Comparison of ENCODE assay signal across 25 cellular contexts in genomic region chr21:38083534-38083933, GRCh38.
DNase-seq lines count a peak whose midpoint lies in the region; ATAC-seq and TF ChIP-seq lines count a peak whose summit lies in the region.
"Had no signal": no experiment of that assay in that cellular context is flagged by ENCODE, and none has a peak within 500 bp of the region (broad histone marks: within the 10 kb centered on the region; RNA-seq: fewer than 3 reads in every experiment).

No MANE protein-coding gene starts in this region.

- H4K8ac ChIP-seq in H9 (replicated peaks; ENCODE audit: insufficient read length, low read depth, low read length): no peak overlapping the region

- no peak overlapping the region for H3K4ac ChIP-seq in H9 (ENCODE audit: low read depth, low read length)

- no peak for TF ChIP-seq CTCF in mammary epithelial cell (conservative IDR thresholded peaks at IDR 0.05 in 1 of 2, IDR thresholded peaks at IDR 0.05 in 1 of 2; ENCODE audit: extremely low read depth in 1 of 2, insufficient read depth in 1 of 2, low read depth in 1 of 2, low read length in 2 of 2)
- TF ChIP-seq CTCF in A673 (conservative IDR thresholded peaks at IDR 0.05; ENCODE audit: low read depth, low read length): no peak
- no peak for TF ChIP-seq CTCF in H9 (conservative IDR thresholded peaks at IDR 0.05)

- no peaks in the 10 kb centered on the region for H3K27me3 Mint-ChIP-seq in activated CD4-positive, alpha-beta T cell treated with anti-CD3 and anti-CD28 coated beads, Interleukin-2, amount 10 ng/mL, durations not matched to agents 24 days and 14 days
- H3K27me3 Mint-ChIP-seq in H9 (ENCODE audit: low read depth): no peaks in the 10 kb centered on the region; the same call in 1 of the 2 replicates
- H3K27me3 Mint-ChIP-seq in naive thymus-derived CD8-positive, alpha-beta T cell: peaks cover 0 to 12% (median 1%) of the 10 kb centered on the region in 5 donors
- H3K27me3 Mint-ChIP-seq: B cell had no signal

- no peaks in the 10 kb centered on the region for H3K79me1 ChIP-seq in H9 (ENCODE audit: insufficient read depth, low read depth, low read length, poor library complexity, severe bottlenecking)

- H3K23ac ChIP-seq in H9 (ENCODE audit: insufficient read length, low read depth, low read length): no peak overlapping the region

- H3K79me2 ChIP-seq in mammary epithelial cell (ENCODE audit: insufficient read depth, low read length) (no peaks in the 10 kb centered on the region), H9 (ENCODE audit: insufficient read depth, low read length) (no peaks in the 10 kb centered on the region)

- H4K20me1 ChIP-seq in mammary epithelial cell (ENCODE audit: insufficient read depth, low read length): no peaks in the 10 kb centered on the region
- no peaks in the 10 kb centered on the region for H4K20me1 ChIP-seq in H9 (ENCODE audit: control insufficient read depth, insufficient read depth, insufficient read length)

- H3K27ac ChIP-seq in mammary epithelial cell (ENCODE audit: insufficient read depth, low read depth, low read length) (no peak overlapping the region), skeletal muscle tissue (ENCODE audit: low read depth, low read length) (peak overlapping the region; percentile 45), A673 (ENCODE audit: low read depth, low read length, poor library complexity, severe bottlenecking) (no peak overlapping the region), H9 (ENCODE audit: insufficient read length, low read depth, low read length) (no peak overlapping the region)
- H3K27ac ChIP-seq: GM23248, HL-60, PC-9, RWPE1 had no signal

- POLR2A ChIA-PET in A673 (lab: Charles Lee; ENCODE audit: low non-redundant PET): no interaction called here
- POLR2A ChIA-PET in naive thymus-derived CD8-positive, alpha-beta T cell (lab: Charles Lee): no interaction called here

- no peak overlapping the region for H3K56ac ChIP-seq in H9 (ENCODE audit: insufficient read length, low read depth, low read length)

- no peak overlapping the region for H3K14ac ChIP-seq in H9 (ENCODE audit: insufficient read depth, low read length)

- H2BK15ac ChIP-seq in H9 (ENCODE audit: low read depth, low read length): no peak overlapping the region

- H3K4me1 Mint-ChIP-seq in activated CD4-positive, alpha-beta T cell treated with anti-CD3 and anti-CD28 coated beads, Interleukin-2, amount 10 ng/mL, durations not matched to agents 24 days and 14 days: no peaks in the 10 kb centered on the region
- H3K4me1 Mint-ChIP-seq in H9: no peaks in the 10 kb centered on the region
- H3K4me1 Mint-ChIP-seq in naive thymus-derived CD8-positive, alpha-beta T cell: no peaks in the 10 kb centered on the region
- H3K4me1 Mint-ChIP-seq: B cell, CD14-positive monocyte had no signal

- H2AFZ ChIP-seq in mammary epithelial cell (ENCODE audit: low read depth, low read length) (no peak overlapping the region), H9 (ENCODE audit: low read length) (no peak overlapping the region)
- H2AFZ ChIP-seq: GM23248, PC-9 had no signal

- dilution Hi-C loops in mammary epithelial cell (cut with HindIII; ENCODE audit: low sequenced_read_pairs): no loop called here

- H2BK120ac ChIP-seq in H9 (ENCODE audit: low read depth, low read length, poor library complexity, severe bottlenecking): no peak overlapping the region

- BruUV-seq in mammary epithelial cell (replicated peaks; lab: Mats Ljungman, UMichigan) (no TSS peak), A673 (replicated peaks; lab: Mats Ljungman, UMichigan) (no TSS peak)

- H2BK12ac ChIP-seq in H9 (ENCODE audit: insufficient read length, low read depth, low read length): no peak overlapping the region

- H3K4me3 Mint-ChIP-seq in activated CD4-positive, alpha-beta T cell treated with anti-CD3 and anti-CD28 coated beads, Interleukin-2, amount 10 ng/mL, durations not matched to agents 24 days and 14 days: no peak overlapping the region
- H3K4me3 Mint-ChIP-seq in H9: no peak overlapping the region
- no peak overlapping the region for H3K4me3 Mint-ChIP-seq in naive thymus-derived CD8-positive, alpha-beta T cell
- H3K4me3 Mint-ChIP-seq: B cell, CD14-positive monocyte had no signal

- intact Hi-C loops in activated CD4-positive, alpha-beta T cell treated with anti-CD3 and anti-CD28 coated beads, Interleukin-2, amount 10 ng/mL, durations not matched to agents 24 days and 14 days (cut with micrococcal nuclease): no loop called here
- intact Hi-C loops in mammary epithelial cell (cut with micrococcal nuclease): no loop called here
- intact Hi-C loops in A673 (cut with micrococcal nuclease; ENCODE audit: unreplicated experiment): no loop called here

- no peak overlapping the region for H2AK5ac ChIP-seq in H9 (ENCODE audit: insufficient read length, low read length)

- H3K36me3 Mint-ChIP-seq in activated CD4-positive, alpha-beta T cell treated with anti-CD3 and anti-CD28 coated beads, Interleukin-2, amount 10 ng/mL, durations not matched to agents 24 days and 14 days (ENCODE audit: low read depth): no peaks in the 10 kb centered on the region
- no peaks in the 10 kb centered on the region for H3K36me3 Mint-ChIP-seq in H9 (ENCODE audit: insufficient read depth in 1 of 3, low read depth in 3 of 3)
- H3K36me3 Mint-ChIP-seq in naive thymus-derived CD8-positive, alpha-beta T cell: no peaks in the 10 kb centered on the region
- H3K36me3 Mint-ChIP-seq: CD14-positive monocyte had no signal

- H3K4me2 ChIP-seq in mammary epithelial cell (ENCODE audit: insufficient read depth, low read depth, low read length): no peak overlapping the region
- no peak overlapping the region for H3K4me2 ChIP-seq in H9 (ENCODE audit: insufficient read depth, insufficient read length, low read length)
- H3K4me2 ChIP-seq: PC-9 had no signal

- H3K4me3 ChIP-seq in mammary epithelial cell (replicated peaks in 1 of 3; ENCODE audit: insufficient read depth in 1 of 3, low read depth in 2 of 3, low read length in 3 of 3): no peak overlapping the region
- no peak overlapping the region for H3K4me3 ChIP-seq in skeletal muscle tissue (ENCODE audit: low read length in 3 of 3)
- no peak overlapping the region for H3K4me3 ChIP-seq in A673 (ENCODE audit: low read depth, low read length, poor library complexity, severe bottlenecking)
- H3K4me3 ChIP-seq: GM12878, GM23248, K562, PC-9 had no signal

- CTCF ChIA-PET in mammary epithelial cell (lab: Charles Lee; ENCODE audit: low non-redundant PET) (no interaction called here), A673 (lab: Charles Lee) (no interaction called here)

- no peak overlapping the region for H3K27ac Mint-ChIP-seq in activated CD4-positive, alpha-beta T cell treated with anti-CD3 and anti-CD28 coated beads, Interleukin-2, amount 10 ng/mL, durations not matched to agents 24 days and 14 days
- no peak overlapping the region for H3K27ac Mint-ChIP-seq in H9
- H3K27ac Mint-ChIP-seq in naive thymus-derived CD8-positive, alpha-beta T cell: no peak overlapping the region
- H3K27ac Mint-ChIP-seq: B cell, CD14-positive monocyte had no signal

- H3K27me3 ChIP-seq in mammary epithelial cell (ENCODE audit: insufficient read depth, low read length): no peaks in the 10 kb centered on the region
- no peaks in the 10 kb centered on the region for H3K27me3 ChIP-seq in skeletal muscle tissue (ENCODE audit: control insufficient read depth in 3 of 3, insufficient read depth in 3 of 3, low read length in 3 of 3)
- peaks cover 35% of the 10 kb centered on the region for H3K27me3 ChIP-seq in A673 (replicated peaks; ENCODE audit: insufficient read depth, low read depth, low read length, poor library complexity)
- H3K27me3 ChIP-seq in H9 (ENCODE audit: insufficient read depth, low read length): no peaks in the 10 kb centered on the region

- H3K9me3 Mint-ChIP-seq in activated CD4-positive, alpha-beta T cell treated with anti-CD3 and anti-CD28 coated beads, Interleukin-2, amount 10 ng/mL, durations not matched to agents 24 days and 14 days: no peaks in the 10 kb centered on the region
- H3K9me3 Mint-ChIP-seq in H9: no peaks in the 10 kb centered on the region
- H3K9me3 Mint-ChIP-seq in naive thymus-derived CD8-positive, alpha-beta T cell: no peaks in the 10 kb centered on the region

- H3K36me3 ChIP-seq in mammary epithelial cell (ENCODE audit: insufficient read depth, low read length) (no peaks in the 10 kb centered on the region), skeletal muscle tissue (ENCODE audit: control insufficient read depth in 3 of 3, insufficient read depth in 3 of 3, low read length in 3 of 3) (no peaks in the 10 kb centered on the region), A673 (ENCODE audit: insufficient read depth, low read length, poor library complexity, severe bottlenecking) (no peaks in the 10 kb centered on the region)

- H3K9ac ChIP-seq in mammary epithelial cell (ENCODE audit: insufficient read depth, low read length) (no peak overlapping the region), skeletal muscle tissue (ENCODE audit: low read depth in 1 of 3, low read length in 3 of 3) (no peak overlapping the region), H9 (ENCODE audit: extremely low read depth, insufficient read length, low read length) (no peak overlapping the region)
- H3K9ac ChIP-seq: GM23248 had no signal

- H2BK20ac ChIP-seq in H9 (ENCODE audit: low read depth, low read length, poor library complexity, severe bottlenecking): no peak overlapping the region

- ATAC-seq in naive thymus-derived CD8-positive, alpha-beta T cell: no peak
- ATAC-seq: GM12878, HepG2 had no signal

- H3K9me3 ChIP-seq in mammary epithelial cell (replicated peaks; ENCODE audit: insufficient read depth, low read length) (no peaks in the 10 kb centered on the region), skeletal muscle tissue (ENCODE audit: control insufficient read depth in 3 of 3, low read length in 3 of 3) (no peaks in the 10 kb centered on the region), A673 (ENCODE audit: low read depth, low read length, poor library complexity, severe bottlenecking) (no peaks in the 10 kb centered on the region), H9 (ENCODE audit: control insufficient read depth, low read depth, low read length) (no peaks in the 10 kb centered on the region)

- no peaks in the 10 kb centered on the region for H3K23me2 ChIP-seq in H9 (ENCODE audit: insufficient read length, low read depth, low read length, poor library complexity, severe bottlenecking)

- DNase-seq in activated CD4-positive, alpha-beta T cell treated with anti-CD3 and anti-CD28 coated beads, Interleukin-2, amount 10 ng/mL, durations not matched to agents 24 days and 14 days: peak; percentile 23
- DNase-seq in activated CD4-positive, alpha-beta T cell treated with anti-CD3 and anti-CD28 coated beads, Interleukin-2, amount 50 U/mL, for 1 hour: no peak
- DNase-seq in NCI-H69 (lab: John Stamatoyannopoulos, UW): peak; percentile 57
- peak; percentile 12 for DNase-seq in mammary epithelial cell
- DNase-seq in A673 (ENCODE audit: low spot score): no peak
- DNase-seq in H9: no peak
- no peak for DNase-seq in naive thymus-derived CD8-positive, alpha-beta T cell
- DNase-seq: DMS79, GM23248, HCEC 1CT, MM.1S, NCI-H1105, NCI-H146, NCI-H2029 treated with DMSO at 0.1 percent for 48 hours, NCI-H446 treated with DMSO at 0.1 percent for 48 hours, PC-9, T-helper 1 cell had no signal

- H3T11ph ChIP-seq in H9 (ENCODE audit: low read length): no peak overlapping the region

- H4K5ac ChIP-seq in H9 (ENCODE audit: insufficient read length, low read depth, low read length): no peak overlapping the region

- H3K18ac ChIP-seq in H9 (ENCODE audit: insufficient read length, low read depth, low read length): no peak overlapping the region

- H3K4me1 ChIP-seq in mammary epithelial cell (ENCODE audit: insufficient read depth, low read length): no peaks in the 10 kb centered on the region
- H3K4me1 ChIP-seq in skeletal muscle tissue (ENCODE audit: control insufficient read depth in 3 of 3, insufficient read depth in 3 of 3, low read length in 3 of 3): peaks cover 3 to 18% (median 11%) of the 10 kb centered on the region in 3 donors
- no peaks in the 10 kb centered on the region for H3K4me1 ChIP-seq in A673 (ENCODE audit: insufficient read depth, low read length, poor library complexity, severe bottlenecking)
- H3K4me1 ChIP-seq in H9 (ENCODE audit: insufficient read depth, low read length): no peaks in the 10 kb centered on the region

- no peak overlapping the region for H4K91ac ChIP-seq in H9 (ENCODE audit: insufficient read length, low read depth, low read length)

- in situ Hi-C loops in mammary epithelial cell (cut with MboI; ENCODE audit: low sequenced_read_pairs in 2 of 2): no loop called here

- H2BK5ac ChIP-seq in H9 (ENCODE audit: insufficient read length, low read length): no peak overlapping the region

Comparison
In these comparisons a context has a peak if more than half of its experiments do, and no peak if none do; other contexts are left out.
1. DNase-seq: peak in activated CD4-positive, alpha-beta T cell treated with anti-CD3 and anti-CD28 coated beads, Interleukin-2, amount 10 ng/mL, durations not matched to agents 24 days and 14 days (single experiment), NCI-H69 (single experiment) and mammary epithelial cell (single experiment); none in activated CD4-positive, alpha-beta T cell treated with anti-CD3 and anti-CD28 coated beads, Interleukin-2, amount 50 U/mL, for 1 hour (single experiment), A673 (single experiment), H9 (single experiment) and naive thymus-derived CD8-positive, alpha-beta T cell (0 of 10).